Comparison of ENCODE assay signal across 13 cellular contexts in genomic region chr5:36722913-36723312, GRCh38.
A peak's percentile ranks its signal among the peaks of the same experiment; 100 is the strongest.
DNase-seq lines count a peak whose midpoint lies in the region; ATAC-seq and TF ChIP-seq lines count a peak whose summit lies in the region.
"Had no signal": no experiment of that assay in that cellular context is flagged by ENCODE, and none has a peak within 500 bp of the region (broad histone marks: within the 10 kb centered on the region; RNA-seq: fewer than 3 reads in every experiment).

No MANE protein-coding gene starts in this region.

- H3K27ac Mint-ChIP-seq in T-helper 1 cell treated with Interleukin-12 subunit alpha and Interleukin-12 subunit beta and Interleukin-4 antibody, amounts not matched to agents 30 μg/mL and 1 μg/mL, for 36 hours, result no peak overlapping the region
- H3K27ac Mint-ChIP-seq in natural killer cell treated with Interleukin-12 subunit alpha and Interleukin-12 subunit beta and Interleukin-15 and Interleukin-18, amount 100 ng/mL, for 72 hours, result peak overlapping the region in 1 of 2 donors; percentile 23
- H3K27ac Mint-ChIP-seq: nephron had no signal

- H3K27ac ChIP-seq in GM23248 (no peak overlapping the region), SU-DHL-6 (ENCODE audit: low read depth, low read length) (no peak overlapping the region)
- H3K27ac ChIP-seq: A549, heart left ventricle, vagina had no signal

- no peak for ATAC-seq in natural killer cell treated with Interleukin-12 subunit alpha and Interleukin-12 subunit beta and Interleukin-15 and Interleukin-18, amount 100 ng/mL, for 72 hours
- no peak for ATAC-seq in GM18861 (IDR thresholded peaks at IDR 0.05; ENCODE audit: unreplicated experiment)
- ATAC-seq: A549, heart left ventricle had no signal

- H3K4me2 ChIP-seq in GM23248 (ENCODE audit: unreplicated experiment) (no peak overlapping the region), SU-DHL-6 (ENCODE audit: low read depth, low read length, poor library complexity, severe bottlenecking) (peak overlapping the region; percentile 74)
- H3K4me2 ChIP-seq: A549 had no signal

- 83 to 84% methylated on average over 6 of the region's 6 CpGs for WGBS in GM23248 (ENCODE audit: low coverage in 1 of 2, low lambda C conversion rate in 2 of 2, missing lambda C conversion rate in 2 of 2), 2 experiments

- H3K36me3 ChIP-seq in GM23248 (ENCODE audit: low read depth) (no peaks in the 10 kb centered on the region), SU-DHL-6 (ENCODE audit: low read length) (no peaks in the 10 kb centered on the region)
- H3K36me3 ChIP-seq: heart left ventricle, vagina had no signal

- DNase-seq in T-helper 1 cell (no peak), GM23248 (peak; percentile 21), NCI-H510A treated with DMSO at 0.1 percent for 48 hours (lab: John Stamatoyannopoulos, UW) (no peak), kidney glomerular epithelial cell (lab: John Stamatoyannopoulos, UW) (no peak)
- no peak for DNase-seq in natural killer cell treated with Interleukin-12 subunit alpha and Interleukin-12 subunit beta and Interleukin-15 and Interleukin-18, amount 100 ng/mL, for 72 hours (ENCODE audit: low spot score)
- DNase-seq: heart left ventricle; stimulated activated CD4-positive, alpha-beta T cell treated with anti-CD3 and anti-CD28 coated beads, Interleukin-4, amount 100 ng/mL, for 1 hour had no signal

- H3K9me3 ChIP-seq in GM23248 (ENCODE audit: low read depth) (no peaks in the 10 kb centered on the region), SU-DHL-6 (ENCODE audit: insufficient read depth, low read length) (no peaks in the 10 kb centered on the region)
- H3K9me3 ChIP-seq: A549, heart left ventricle, vagina had no signal

- no peaks in the 10 kb centered on the region for H3K9me3 Mint-ChIP-seq in T-helper 1 cell treated with Interleukin-12 subunit alpha and Interleukin-12 subunit beta and Interleukin-4 antibody, amounts not matched to agents 30 μg/mL and 1 μg/mL, for 36 hours
- peaks cover 3% of the 10 kb centered on the region for H3K9me3 Mint-ChIP-seq in natural killer cell treated with Interleukin-12 subunit alpha and Interleukin-12 subunit beta and Interleukin-15 and Interleukin-18, amount 100 ng/mL, for 72 hours
- H3K9me3 Mint-ChIP-seq: nephron had no signal

- H3F3A ChIP-seq in GM23248 (ENCODE audit: insufficient read depth) (no peaks in the 10 kb centered on the region), SU-DHL-6 (ENCODE audit: insufficient read depth) (no peaks in the 10 kb centered on the region)

- no peak overlapping the region for H3K4me3 ChIP-seq in GM23248
- H3K4me3 ChIP-seq in SU-DHL-6 (ENCODE audit: insufficient read depth, low read length, poor library complexity, severe bottlenecking), result no peak overlapping the region
- H3K4me3 ChIP-seq: A549, heart left ventricle, vagina had no signal

- H3K79me2 ChIP-seq in GM23248 (ENCODE audit: insufficient read depth) (no peaks in the 10 kb centered on the region), SU-DHL-6 (ENCODE audit: insufficient read depth, low read length) (no peaks in the 10 kb centered on the region)

- no peaks in the 10 kb centered on the region for H3K27me3 Mint-ChIP-seq in T-helper 1 cell treated with Interleukin-12 subunit alpha and Interleukin-12 subunit beta and Interleukin-4 antibody, amounts not matched to agents 30 μg/mL and 1 μg/mL, for 36 hours (ENCODE audit: low read depth)
- H3K27me3 Mint-ChIP-seq in natural killer cell treated with Interleukin-12 subunit alpha and Interleukin-12 subunit beta and Interleukin-15 and Interleukin-18, amount 100 ng/mL, for 72 hours, result peaks cover 0 to 7% of the 10 kb centered on the region in 2 donors

- peak overlapping the region; percentile 19 for H3K4me3 Mint-ChIP-seq in T-helper 1 cell treated with Interleukin-12 subunit alpha and Interleukin-12 subunit beta and Interleukin-4 antibody, amounts not matched to agents 30 μg/mL and 1 μg/mL, for 36 hours
- H3K4me3 Mint-ChIP-seq in natural killer cell treated with Interleukin-12 subunit alpha and Interleukin-12 subunit beta and Interleukin-15 and Interleukin-18, amount 100 ng/mL, for 72 hours, result peak overlapping the region; percentile 49
- H3K4me3 Mint-ChIP-seq: nephron had no signal

- H4K20me1 ChIP-seq in GM23248 (ENCODE audit: insufficient read depth), result no peaks in the 10 kb centered on the region
- no peaks in the 10 kb centered on the region for H4K20me1 ChIP-seq in SU-DHL-6 (ENCODE audit: low read depth, low read length)

- peaks cover 24% of the 10 kb centered on the region for H3K27me3 ChIP-seq in GM23248 (replicated peaks; ENCODE audit: insufficient read depth)
- no peaks in the 10 kb centered on the region for H3K27me3 ChIP-seq in SU-DHL-6 (ENCODE audit: low read length)
- H3K27me3 ChIP-seq: heart left ventricle, vagina had no signal

- H3K36me3 Mint-ChIP-seq in T-helper 1 cell treated with Interleukin-12 subunit alpha and Interleukin-12 subunit beta and Interleukin-4 antibody, amounts not matched to agents 30 μg/mL and 1 μg/mL, for 36 hours (ENCODE audit: low read depth), result no peaks in the 10 kb centered on the region
- H3K36me3 Mint-ChIP-seq in natural killer cell treated with Interleukin-12 subunit alpha and Interleukin-12 subunit beta and Interleukin-15 and Interleukin-18, amount 100 ng/mL, for 72 hours, result no peaks in the 10 kb centered on the region

- H3K9ac ChIP-seq in GM23248, result no peak overlapping the region
- H3K9ac ChIP-seq in SU-DHL-6 (ENCODE audit: low read length), result no peak overlapping the region

- H3K9me2 ChIP-seq in GM23248 (ENCODE audit: insufficient read depth), result no peaks in the 10 kb centered on the region
- H3K9me2 ChIP-seq in SU-DHL-6 (replicated peaks; ENCODE audit: insufficient read depth, low read length), result no peaks in the 10 kb centered on the region

- H3K4me1 ChIP-seq in GM23248 (ENCODE audit: insufficient read depth), result no peaks in the 10 kb centered on the region
- H3K4me1 ChIP-seq: A549, vagina had no signal

- H3K4me1 Mint-ChIP-seq in T-helper 1 cell treated with Interleukin-12 subunit alpha and Interleukin-12 subunit beta and Interleukin-4 antibody, amounts not matched to agents 30 μg/mL and 1 μg/mL, for 36 hours (ENCODE audit: low read depth), result peaks cover 16% of the 10 kb centered on the region
- peaks cover 5 to 28% of the 10 kb centered on the region in 2 donors for H3K4me1 Mint-ChIP-seq in natural killer cell treated with Interleukin-12 subunit alpha and Interleukin-12 subunit beta and Interleukin-15 and Interleukin-18, amount 100 ng/mL, for 72 hours (ENCODE audit: low read depth in 2 of 2)
- H3K4me1 Mint-ChIP-seq: nephron had no signal

- H2AFZ ChIP-seq in GM23248 (no peak overlapping the region), SU-DHL-6 (ENCODE audit: low read depth, low read length, severe bottlenecking) (no peak overlapping the region)

- in situ Hi-C loops in GM23248 (cut with MboI), result no loop called here

- no peak for TF ChIP-seq CTCF in SU-DHL-6 (IDR thresholded peaks at IDR 0.05; ENCODE audit: insufficient read depth, low read length, poor library complexity, severe bottlenecking)
